Comparison of ENCODE assay signal across 22 cellular contexts in genomic region chr9:109002141-109002540, GRCh38. TPM values are rescaled to one million over a fixed set of nuclear protein-coding genes. Genes with fewer than 3 reads are reported as not detected.
DNase-seq lines count a peak whose midpoint lies in the region; ATAC-seq and TF ChIP-seq lines count a peak whose summit lies in the region.
"Had no signal": no experiment of that assay in that cellular context is flagged by ENCODE, and none has a peak within 500 bp of the region (broad histone marks: within the 10 kb centered on the region; RNA-seq: fewer than 3 reads in every experiment).

No MANE protein-coding gene starts in this region.

- H3K9me3 Mint-ChIP-seq in activated T-cell treated with anti-CD3 and anti-CD28 coated beads, Interleukin-2, amount 50 U/mL, for 4 hours = peaks cover 17% of the 10 kb centered on the region

- no CpG with 5 or more reads among the region's 4 CpGs for WGBS in IMR-90 (ENCODE audit: extremely low coverage in 2 of 2, insufficient read length in 1 of 2), 2 experiments

- CTCF ChIA-PET in IMR-90 (lab: Yijun Ruan, JAX) = no interaction called here

- peaks cover 40 to 71% of the 10 kb centered on the region in 2 experiments for H3K79me1 ChIP-seq in IMR-90 (ENCODE audit: low read depth in 1 of 2, low read length in 2 of 2)

- peaks cover 11% of the 10 kb centered on the region for H3K36me3 Mint-ChIP-seq in activated T-cell treated with anti-CD3 and anti-CD28 coated beads, Interleukin-2, amount 50 U/mL, for 4 hours (ENCODE audit: insufficient read depth)

- H4K20me1 ChIP-seq in IMR-90 (ENCODE audit: insufficient read depth, low read length) = peaks cover 7% of the 10 kb centered on the region; the same call in 1 of the 2 replicates
- H4K20me1 ChIP-seq: BLaER1 had no signal

- intact Hi-C loops in IMR-90 (cut with micrococcal nuclease) = no loop called here

- no peak overlapping the region for H4K91ac ChIP-seq in IMR-90 (ENCODE audit: insufficient read depth, low read depth, low read length)

- peaks cover 6% of the 10 kb centered on the region for H3K4me1 Mint-ChIP-seq in activated T-cell treated with anti-CD3 and anti-CD28 coated beads, Interleukin-2, amount 50 U/mL, for 4 hours (ENCODE audit: low read depth)
- H3K4me1 Mint-ChIP-seq: GM23338, IgD-negative memory B cell had no signal

- H3K27ac ChIP-seq in IMR-90 (ENCODE audit: insufficient read depth, low read length) = no peak overlapping the region
- H3K27ac ChIP-seq: 22Rv1, BLaER1 had no signal

- H2AK5ac ChIP-seq in IMR-90 (ENCODE audit: low read depth, low read length) = peak overlapping the region; percentile 11; the same call in 1 of the 2 replicates

- dilution Hi-C loops in IMR-90 (cut with HindIII; ENCODE audit: low sequenced_read_pairs, unreplicated experiment) = no loop called here

- no peak overlapping the region for H2BK15ac ChIP-seq in IMR-90 (ENCODE audit: low read depth, low read length)

- ATAC-seq in IMR-90 (ENCODE audit: low read depth) (no peak), GM21423 (IDR thresholded peaks at IDR 0.05; ENCODE audit: unreplicated experiment) (no peak)
- no peak for ATAC-seq in activated T-cell treated with anti-CD3 and anti-CD28 coated beads, Interleukin-2, amount 50 U/mL, for 4 hours
- ATAC-seq: GM23338 had no signal

- H2BK5ac ChIP-seq in IMR-90 (ENCODE audit: low read depth, low read length, poor library complexity, severe bottlenecking) = no peak overlapping the region

- no TSS peak for BruUV-seq in IMR-90 (replicated peaks; lab: Mats Ljungman, UMichigan)

- H3K4me3 ChIP-seq in IMR-90 (ENCODE audit: insufficient read depth, low read depth, low read length) (no peak overlapping the region), retinal pigment epithelial cell (ENCODE audit: low read length) (no peak overlapping the region)
- H3K4me3 ChIP-seq: A549, BLaER1, GM23338 had no signal

- H3K4me3 Mint-ChIP-seq in activated T-cell treated with anti-CD3 and anti-CD28 coated beads, Interleukin-2, amount 50 U/mL, for 4 hours = no peak overlapping the region
- H3K4me3 Mint-ChIP-seq: CD14-positive monocyte; CD4-positive, alpha-beta memory T cell; GM23338; IgD-negative memory B cell had no signal

- H2AK9ac ChIP-seq in IMR-90 (replicated peaks; ENCODE audit: low read depth, low read length, poor library complexity) = no peak overlapping the region

- H4K8ac ChIP-seq in IMR-90 (ENCODE audit: low read depth in 2 of 2, low read length in 2 of 2) = no peak overlapping the region; a peak in 1 of 4 replicates

- no peak overlapping the region for H3K9ac ChIP-seq in IMR-90 (ENCODE audit: low read depth, low read length)
- H3K9ac ChIP-seq: BLaER1 had no signal

- peaks cover 6% of the 10 kb centered on the region for H3K9me3 ChIP-seq in IMR-90 (ENCODE audit: control insufficient read depth, insufficient read depth, low read length)

- H2BK120ac ChIP-seq in IMR-90 (ENCODE audit: low read depth, low read length) = no peak overlapping the region

- no peak overlapping the region for H3K4ac ChIP-seq in IMR-90 (ENCODE audit: low read depth, low read length)

- no peak for TF ChIP-seq RAD21 in IMR-90 (IDR thresholded peaks at IDR 0.05; ENCODE audit: low read length)

- no peak overlapping the region for H3K56ac ChIP-seq in IMR-90 (ENCODE audit: extremely low read depth, insufficient read depth, low read length)

- H3K4me1 ChIP-seq in IMR-90 (ENCODE audit: control insufficient read depth, insufficient read depth, low read length) = no peaks in the 10 kb centered on the region
- H3K4me1 ChIP-seq: BLaER1 had no signal

- TF ChIP-seq CTCF in IMR-90 (conservative IDR thresholded peaks at IDR 0.05; ENCODE audit: low read depth, low read length) = no peak
- no peak for TF ChIP-seq CTCF in retinal pigment epithelial cell (conservative IDR thresholded peaks at IDR 0.05; ENCODE audit: low read depth, low read length)

- DNase-seq in NCI-H82 (lab: John Stamatoyannopoulos, UW) (peak; percentile 44), NCI-H82 treated with DMSO at 0.1 percent for 48 hours (lab: John Stamatoyannopoulos, UW; ENCODE audit: unreplicated experiment) (no peak), IMR-90 (no peak), SK-MEL-5 (ENCODE audit: low read depth, low spot score) (peak; percentile 94), retinal pigment epithelial cell (ENCODE audit: low read depth) (peak; percentile 94), NCI-H2196 (lab: John Stamatoyannopoulos, UW; ENCODE audit: unreplicated experiment) (no peak)
- DNase-seq in activated T-cell treated with anti-CD3 and anti-CD28 coated beads, Interleukin-2, amount 50 U/mL, for 4 hours = no peak
- DNase-seq: Calu3; CD4-positive, alpha-beta memory T cell; DMS 273 treated with DMSO at 0.1 percent for 48 hours; DMS53; DND-41; EL; HCEC 1CT; KBM-7 had no signal

- no peak for TF ChIP-seq POLR2A in IMR-90 (IDR thresholded peaks at IDR 0.05; ENCODE audit: low read depth, low read length)

- H3K27me3 Mint-ChIP-seq in activated T-cell treated with anti-CD3 and anti-CD28 coated beads, Interleukin-2, amount 50 U/mL, for 4 hours (ENCODE audit: low read depth) = no peaks in the 10 kb centered on the region
- H3K27me3 Mint-ChIP-seq: IgD-negative memory B cell had no signal

- peaks cover 4% of the 10 kb centered on the region; the same call in 1 of the 2 replicates for H3K36me3 ChIP-seq in IMR-90 (ENCODE audit: control insufficient read depth, insufficient read depth, low read length)

- no peak overlapping the region for H3K4me2 ChIP-seq in IMR-90 (ENCODE audit: low read depth, low read length)
- H3K4me2 ChIP-seq: BLaER1, GM23338 had no signal

- H3K18ac ChIP-seq in IMR-90 (ENCODE audit: low read depth, low read length) = no peak overlapping the region

- H3K14ac ChIP-seq in IMR-90 (replicated peaks; ENCODE audit: low read depth, low read length) = no peak overlapping the region

- in situ Hi-C loops in IMR-90 (cut with MboI; ENCODE audit: low sequenced_read_pairs) = no loop called here
- in situ Hi-C loops in SK-MEL-5 (cut with HindIII; ENCODE audit: low pct_unique_long_range_greater_than_20kb, low sequenced_read_pairs) = no loop called here

- H2BK20ac ChIP-seq in IMR-90 (ENCODE audit: low read depth, low read length) = peak overlapping the region; percentile 56; the same call in 1 of the 2 replicates

- H4K5ac ChIP-seq in IMR-90 (ENCODE audit: low read depth, low read length) = no peak overlapping the region

- no peak overlapping the region for H2AFZ ChIP-seq in IMR-90 (replicated peaks; ENCODE audit: low read length, poor library complexity)
- H2AFZ ChIP-seq: GM23338 had no signal

- H3K27me3 ChIP-seq in IMR-90 (ENCODE audit: control insufficient read depth, insufficient read depth, low read length) = no peaks in the 10 kb centered on the region
- H3K27me3 ChIP-seq: BLaER1 had no signal

- POLR2A ChIA-PET in IMR-90 (lab: Charles Lee; ENCODE audit: unreplicated experiment) = no interaction called here

- H3K9me1 ChIP-seq in IMR-90 (ENCODE audit: insufficient read depth, low read length) = no peaks in the 10 kb centered on the region

- no peak overlapping the region for H3K23ac ChIP-seq in IMR-90 (ENCODE audit: low read depth, low read length)

TF ChIP-seq in IMR-90, 13 proteins besides CTCF, POLR2A, EP300 and RAD21:
- TF ChIP-seq CHD1 (IDR thresholded peaks at IDR 0.05; ENCODE audit: low read depth, low read length) (no peak), NFE2L2 (IDR thresholded peaks at IDR 0.05; ENCODE audit: low read depth, low read length) (no peak), RFX5 (IDR thresholded peaks at IDR 0.05; ENCODE audit: low read depth, low read length) (no peak), MAZ (IDR thresholded peaks at IDR 0.05; ENCODE audit: borderline replicate concordance, low read depth, low read length) (no peak), ELK1 (IDR thresholded peaks at IDR 0.05; ENCODE audit: borderline replicate concordance, low read depth, low read length) (no peak), USF2 (IDR thresholded peaks at IDR 0.05; ENCODE audit: low read depth, low read length) (no peak), MXI1 (IDR thresholded peaks at IDR 0.05; ENCODE audit: borderline replicate concordance, low read depth, low read length) (no peak), RCOR1 (IDR thresholded peaks at IDR 0.05; ENCODE audit: insufficient replicate concordance, low read length) (no peak), CEBPB (IDR thresholded peaks at IDR 0.05; ENCODE audit: low read depth, low read length) (no peak), BHLHE40 (IDR thresholded peaks at IDR 0.05; ENCODE audit: low read depth, low read length) (no peak), MAFK (IDR thresholded peaks at IDR 0.05; ENCODE audit: low read depth, low read length) (no peak), FOS (IDR thresholded peaks at IDR 0.05; ENCODE audit: low read depth, low read length) (no peak)

RNA-seq across cellular contexts. Expression of gene CTNNAL1, which starts 11.2 kb away (rescaled TPM):
- total RNA-seq in IMR-90 (2012; rRNA removed) = 131 and 186 TPM in 2 replicates
- 60.4 and 72.3 TPM in 2 replicates for polyA plus RNA-seq in IMR-90 (2012; rRNA removed)
- 24.4 and 58.0 TPM in 2 replicates for polyA plus RNA-seq in IMR-90 (2012; cell fraction: cytosol; rRNA removed)
- 9.8 and 39.6 TPM in 2 replicates for polyA plus RNA-seq in IMR-90 (2012; cell fraction: nucleus; rRNA removed; ENCODE audit: low replicate concordance)
- 58.8 and 61.6 TPM in 2 replicates for total RNA-seq in SK-MEL-5 (2014; rRNA removed; shearing (Covaris generic))
- polyA plus RNA-seq in SK-MEL-5 (2015; cell fraction: cytosol; rRNA removed) = 40.3 and 40.9 TPM in 2 replicates
- 15.9 and 19.0 TPM in 2 replicates for polyA plus RNA-seq in SK-MEL-5 (2015; cell fraction: nucleus; rRNA removed)
- 1 to 10 TPM; 5.0 to 7.4 (median 5.6) TPM for total RNA-seq in activated T-cell treated with anti-CD3 and anti-CD28 coated beads, Interleukin-2, amount 50 U/mL, for 4 hours

Comparison
In these comparisons a context has a peak if more than half of its experiments do, and no peak if none do; other contexts are left out.
1. DNase-seq: peak in NCI-H82 (single experiment), SK-MEL-5 (single experiment) and retinal pigment epithelial cell (single experiment); none in NCI-H82 treated with DMSO at 0.1 percent for 48 hours (single experiment), IMR-90 (single experiment), activated T-cell treated with anti-CD3 and anti-CD28 coated beads, Interleukin-2, amount 50 U/mL, for 4 hours (single experiment) and NCI-H2196 (single experiment).